Comparison of ENCODE assay signal across 8 cellular contexts in genomic region chr7:148884049-148884298, GRCh38. TPM values are rescaled to one million over a fixed set of nuclear protein-coding genes. Genes with fewer than 3 reads are reported as not detected.
A peak's percentile ranks its signal among the peaks of the same experiment; 100 is the strongest.
DNase-seq lines count a peak whose midpoint lies in the region; ATAC-seq and TF ChIP-seq lines count a peak whose summit lies in the region.

TSS of gene EZH2 (minus strand) at chr7:148884291. CDS start at chr7:148847298, 36,993 bp downstream.

- intact Hi-C loops in CD4-positive, alpha-beta T cell (cut with DNase I, micrococcal nuclease), result loop anchor here (1.0 to 10.0 kb wide), 8 partner anchors 29 to 401 kb away; partner anchors contain the start of genes CUL1 (in 1 of the 2), PDIA4 (in 1 of the 2), ZNF425 (in 1 of the 2) and ZNF786 (in 1 of the 2)
- intact Hi-C loops in OCI-LY7 (cut with micrococcal nuclease; ENCODE audit: unreplicated experiment) (loop anchor here (1.0 to 2.0 kb wide), 6 partner anchors 57 to 207 kb away; partner anchors contain the start of genes CUL1, PDIA4 and ZNF786), posterior cingulate gyrus (cut with DNase I) (loop anchor here (1.0 to 5.0 kb wide), 3 partner anchors 57 to 186 kb away; partner anchors contain the start of gene CUL1)

- H3K27ac ChIP-seq in CD4-positive, alpha-beta T cell (ENCODE audit: low read depth, low read length), result peak within 1 kb of the TSS; percentile 86
- H3K27ac ChIP-seq in OCI-LY7 (ENCODE audit: low read depth, low read length, poor library complexity, severe bottlenecking) (peak within 1 kb of the TSS; percentile 88), endodermal cell (ENCODE audit: low read depth, low read length) (peak within 1 kb of the TSS; percentile 99)

- peaks cover 9% of the 10 kb centered on the region for H3K36me3 Mint-ChIP-seq in CD4-positive, alpha-beta T cell (ENCODE audit: low read depth)
- peaks cover 5% of the 10 kb centered on the region for H3K36me3 Mint-ChIP-seq in endodermal cell (ENCODE audit: low read depth)

- H3K4me1 ChIP-seq in OCI-LY7 (ENCODE audit: insufficient read depth, low read length, poor library complexity, severe bottlenecking) (peaks cover 25% of the 10 kb centered on the region), endodermal cell (ENCODE audit: control insufficient read depth, insufficient read depth, low read length) (peaks cover 4% of the 10 kb centered on the region)

- H3K27ac Mint-ChIP-seq in CD4-positive, alpha-beta T cell, result peak within 1 kb of the TSS; percentile 98
- peak within 1 kb of the TSS; percentile 90 for H3K27ac Mint-ChIP-seq in endodermal cell

- no peak for TF ChIP-seq CTCF in CD4-positive, alpha-beta T cell (IDR thresholded peaks at IDR 0.05)
- TF ChIP-seq CTCF in OCI-LY7 (conservative IDR thresholded peaks at IDR 0.05; ENCODE audit: low read length) (no peak), endodermal cell (conservative IDR thresholded peaks at IDR 0.05) (no peak)

- H3K9ac ChIP-seq in endodermal cell (ENCODE audit: extremely low read depth, low read length, poor library complexity, severe bottlenecking), result peak within 1 kb of the TSS; percentile 84

- H3K27me3 Mint-ChIP-seq in CD4-positive, alpha-beta T cell, result no peaks in the 10 kb centered on the region
- no peaks in the 10 kb centered on the region for H3K27me3 Mint-ChIP-seq in endodermal cell (ENCODE audit: insufficient read depth)

- peaks cover 30% of the 10 kb centered on the region for H3K4me1 Mint-ChIP-seq in CD4-positive, alpha-beta T cell (ENCODE audit: low read depth)
- H3K4me1 Mint-ChIP-seq in endodermal cell, result peaks cover 5% of the 10 kb centered on the region

- H3K9me2 ChIP-seq in OCI-LY7 (ENCODE audit: insufficient read depth, low read length), result no peaks in the 10 kb centered on the region

- H3K36me3 ChIP-seq in OCI-LY7 (ENCODE audit: insufficient read depth, low read length) (peaks cover 14% of the 10 kb centered on the region), endodermal cell (ENCODE audit: control insufficient read depth, insufficient read depth, low read length) (no peaks in the 10 kb centered on the region)

- peaks cover 52% of the 10 kb centered on the region for H3K79me2 ChIP-seq in OCI-LY7 (ENCODE audit: insufficient read depth, low read depth, low read length)

- POLR2A ChIA-PET in CD4-positive, alpha-beta T cell (lab: Charles Lee), result interaction anchor here (0.6 to 3.4 kb wide), 10 partner anchors 10 to 185 kb away, joined by 3 to 68 read pairs (median 9); partner anchors contain the start of gene CUL1
- POLR2A ChIA-PET in OCI-LY7 (lab: Charles Lee), result interaction anchor here (1.2 to 1.5 kb wide), 2 partner anchors 12 to 33 kb away, joined by 4 to 5 read pairs; no protein-coding TSS in a partner anchor

- no peak for DNase-seq in CD4-positive, alpha-beta T cell
- DNase-seq in OCI-LY7 (ENCODE audit: low spot score), result no peak
- no peak for DNase-seq in endodermal cell
- no peak for DNase-seq in occipital lobe (lab: John Stamatoyannopoulos, UW)
- DNase-seq in posterior cingulate gyrus, result no peak
- no peak for DNase-seq in LoVo (ENCODE audit: low spot score)
- no peak for DNase-seq in GF-D8 (lab: John Stamatoyannopoulos, UW)

- H3K4me2 ChIP-seq in OCI-LY7 (ENCODE audit: low read length), result peak within 1 kb of the TSS; percentile 95

- peak within 1 kb of the TSS; percentile 91 for H3K4me3 ChIP-seq in OCI-LY7 (ENCODE audit: low read depth, low read length, poor library complexity, severe bottlenecking)
- H3K4me3 ChIP-seq in endodermal cell (ENCODE audit: low read length), result peak within 1 kb of the TSS; percentile 96

- no peaks in the 10 kb centered on the region for H3K27me3 ChIP-seq in CD4-positive, alpha-beta T cell (ENCODE audit: control insufficient read depth, insufficient read depth, low read length)
- no peaks in the 10 kb centered on the region for H3K27me3 ChIP-seq in endodermal cell (ENCODE audit: control insufficient read depth, insufficient read depth, low read length, poor library complexity, severe bottlenecking)

- H4K20me1 ChIP-seq in OCI-LY7 (ENCODE audit: insufficient read depth, low read length), result peaks cover 15% of the 10 kb centered on the region

- no peaks in the 10 kb centered on the region for H3K9me3 Mint-ChIP-seq in CD4-positive, alpha-beta T cell
- no peaks in the 10 kb centered on the region for H3K9me3 Mint-ChIP-seq in endodermal cell

- CTCF ChIA-PET in CD4-positive, alpha-beta T cell (lab: Charles Lee), result interaction anchor here (2.0 kb wide), 1 partner anchor 58 kb away, joined by 12 read pairs; no protein-coding TSS in a partner anchor
- CTCF ChIA-PET in OCI-LY7 (lab: Charles Lee; ENCODE audit: unreplicated experiment), result interaction anchor here (0.6 kb wide), 1 partner anchor 21 kb away, joined by 3 read pairs; no protein-coding TSS in a partner anchor

- H3K9me3 ChIP-seq in CD4-positive, alpha-beta T cell (ENCODE audit: control insufficient read depth, low read length), result no peaks in the 10 kb centered on the region
- H3K9me3 ChIP-seq in OCI-LY7 (ENCODE audit: low read length) (no peaks in the 10 kb centered on the region), endodermal cell (ENCODE audit: control insufficient read depth, low read length) (no peaks in the 10 kb centered on the region)

- 0% methylated on average over 2 to 50 of the region's 50 CpGs for WGBS in endodermal cell (ENCODE audit: insufficient coverage in 1 of 2, insufficient read length in 1 of 2), 2 experiments

- peak; percentile 30 for ATAC-seq in CD4-positive, alpha-beta T cell (ENCODE audit: poor library complexity)
- peak; percentile 36 for ATAC-seq in GM21723 (IDR thresholded peaks at IDR 0.05; ENCODE audit: unreplicated experiment)

- H3K4me3 Mint-ChIP-seq in CD4-positive, alpha-beta T cell, result peak within 1 kb of the TSS; percentile 97
- H3K4me3 Mint-ChIP-seq in endodermal cell, result peak within 1 kb of the TSS; percentile 80

- no TSS peak for BruUV-seq in OCI-LY7 (replicated peaks; lab: Mats Ljungman, UMichigan)

- peak within 1 kb of the TSS; percentile 68 for H2AFZ ChIP-seq in OCI-LY7 (ENCODE audit: low read length)

RNA-seq across cellular contexts. Expression of gene EZH2, which starts in this region (rescaled TPM):
- 10 to 100 TPM; 16.0 to 17.6 TPM for total RNA-seq in CD4-positive, alpha-beta T cell
- 45.5 and 60.2 TPM in 2 replicates for total RNA-seq in OCI-LY7 (2014; rRNA removed; shearing (Covaris generic))
- total RNA-seq in OCI-LY7 (2022) (72.2 and 73.3 TPM in 2 replicates), endodermal cell (10 to 100 TPM; 40.2 to 46.0 TPM), occipital lobe (28.9 TPM)
- 83.4 TPM for polyA plus RNA-seq in endodermal cell (2013, experiment 1 of 2)
- 81.5 TPM for polyA plus RNA-seq in endodermal cell (2013, experiment 2 of 2)
